In genomic region chr7:151027728-151028130, GRCh38 we compare ENCODE assay signal across 9 cellular contexts. TPM values are rescaled to one million over a fixed set of nuclear protein-coding genes. Genes with fewer than 3 reads are reported as not detected.
DNase-seq lines count a peak whose midpoint lies in the region; ATAC-seq and TF ChIP-seq lines count a peak whose summit lies in the region.
"Not testable (repeated sequence)": the region's sequence is repeated elsewhere in the genome, so short reads cannot be mapped to it uniquely, and the experiment has no call there.
"Had no signal": no experiment of that assay in that cellular context is flagged by ENCODE, and none has a peak within 500 bp of the region (broad histone marks: within the 10 kb centered on the region; RNA-seq: fewer than 3 reads in every experiment).

No MANE protein-coding gene starts in this region.

- H3K27ac ChIP-seq in 22Rv1 (peak overlapping the region; percentile 77), HL-60 (replicated peaks) (peak overlapping the region; percentile 70), VCaP (peak overlapping the region; percentile 80)

- peak; percentile 1 for ATAC-seq in GM19043 (IDR thresholded peaks at IDR 0.05; ENCODE audit: low read depth, unreplicated experiment)

- not testable (repeated sequence) for H3K27me3 ChIP-seq in HL-60 (ENCODE audit: insufficient read depth, poor library complexity, severe bottlenecking)
- peaks cover 14% of the 10 kb centered on the region for H3K27me3 ChIP-seq in skeletal muscle satellite cell (ENCODE audit: control insufficient read depth, insufficient read depth, low read length)

- H3K27ac Mint-ChIP-seq in brain (peak overlapping the region; percentile 96 to 99 (median 98)), mesothelial cell of epicardium (peak overlapping the region; percentile 97)

- H3K4me2 ChIP-seq in skeletal muscle satellite cell (ENCODE audit: low read length) = peak overlapping the region; percentile 94

- TF ChIP-seq CTCF in 22Rv1 (IDR thresholded peaks at IDR 0.05); HL-60 (IDR thresholded peaks at IDR 0.05; ENCODE audit: insufficient read depth, low read length); VCaP (conservative IDR thresholded peaks at IDR 0.05); brain (conservative IDR thresholded peaks at IDR 0.05); fibroblast of villous mesenchyme (IDR thresholded peaks at IDR 0.05; ENCODE audit: insufficient read depth, low read depth, low read length); mesothelial cell of epicardium (IDR thresholded peaks at IDR 0.05; ENCODE audit: unreplicated experiment): not testable (repeated sequence)

- H3K4me3 ChIP-seq in HL-60 (replicated peaks; ENCODE audit: insufficient read depth, low read length) (peak overlapping the region; percentile 71), fibroblast of villous mesenchyme (ENCODE audit: low read depth, low read length) (peak overlapping the region; percentile 81), skeletal muscle satellite cell (ENCODE audit: low read length) (peak overlapping the region; percentile 82)

- H3K9ac ChIP-seq in skeletal muscle satellite cell (ENCODE audit: low read depth, low read length) = peak overlapping the region; percentile 62

- DNase-seq in HL-60 (ENCODE audit: low read depth in 1 of 2, low spot score in 1 of 2); fibroblast of villous mesenchyme (ENCODE audit: low read depth); mesothelial cell of epicardium (ENCODE audit: low spot score in 2 of 2, unreplicated experiment in 2 of 2): not testable (repeated sequence)

- not testable (repeated sequence) for H3K36me3 ChIP-seq in skeletal muscle satellite cell (ENCODE audit: insufficient read depth, low read length)

- H3K36me3 Mint-ChIP-seq in brain, mesothelial cell of epicardium: not testable (repeated sequence)

- H3K4me1 Mint-ChIP-seq in brain (peaks cover 38% of the 10 kb centered on the region), mesothelial cell of epicardium (peaks cover 32% of the 10 kb centered on the region)

- H3K4me3 Mint-ChIP-seq in brain (peak overlapping the region; percentile 92 to 97 (median 95)), mesothelial cell of epicardium (peak overlapping the region; percentile 91)

- H3K27me3 Mint-ChIP-seq in brain = peaks cover 35% of the 10 kb centered on the region
- not testable (repeated sequence) for H3K27me3 Mint-ChIP-seq in mesothelial cell of epicardium (ENCODE audit: low read depth)

- not testable (repeated sequence) for H3K4me1 ChIP-seq in skeletal muscle satellite cell (ENCODE audit: control insufficient read depth, insufficient read depth, low read length)

- not testable (repeated sequence) for H3K9me3 ChIP-seq in skeletal muscle satellite cell (replicated peaks; ENCODE audit: low read length)

- not testable (repeated sequence) for H3K9me3 Mint-ChIP-seq in brain, mesothelial cell of epicardium

RNA-seq across cellular contexts. Expression of gene ABCB8, which starts 0.5 kb away (rescaled TPM):
- polyA plus RNA-seq in brain (ENCODE audit: insufficient read depth, low read depth, low replicate concordance) = 29.9 TPM
- total RNA-seq in fibroblast of villous mesenchyme (35.4 and 36.4 TPM in 2 replicates), mesothelial cell of epicardium (39.8 to 48.0 TPM (median 40.7 TPM) in 3 replicates)
- 36.9 and 41.8 TPM in 2 replicates for total RNA-seq in skeletal muscle satellite cell (2012; rRNA removed)

RNA-seq across cellular contexts. Expression of gene ATG9B, which starts 3.4 kb away (rescaled TPM):
- polyA plus RNA-seq in brain (ENCODE audit: insufficient read depth, low read depth, low replicate concordance) = 0.24 TPM
- under 0.01 and 0.32 TPM in 2 replicates for total RNA-seq in fibroblast of villous mesenchyme
- 10.6 to 14.0 TPM (median 11.8 TPM) in 3 replicates for total RNA-seq in mesothelial cell of epicardium
- 0.25 and 1.1 TPM in 2 replicates for total RNA-seq in skeletal muscle satellite cell (2012; rRNA removed)
- total RNA-seq: HT1080 had no signal

RNA-seq across cellular contexts. Expression of gene ASIC3, which starts 20.6 kb away (rescaled TPM):
- polyA plus RNA-seq in brain (ENCODE audit: insufficient read depth, low read depth, low replicate concordance) = 2.0 TPM
- total RNA-seq in fibroblast of villous mesenchyme (under 0.01 and 0.32 TPM in 2 replicates), mesothelial cell of epicardium (6.1 to 7.9 TPM (median 7.2 TPM) in 3 replicates)
- total RNA-seq in skeletal muscle satellite cell (2012; rRNA removed) = 0.22 TPM in 1 of 2 replicates, not detected in the other

RNA-seq across cellular contexts. Expression of gene CDK5, which starts 30.0 kb away (rescaled TPM):
- polyA plus RNA-seq in brain (ENCODE audit: insufficient read depth, low read depth, low replicate concordance) = 45.3 TPM
- 22.2 and 22.9 TPM in 2 replicates for total RNA-seq in fibroblast of villous mesenchyme
- 17.0 to 17.5 TPM (median 17.4 TPM) in 3 replicates for total RNA-seq in mesothelial cell of epicardium
- 15.7 and 18.1 TPM in 2 replicates for total RNA-seq in skeletal muscle satellite cell (2012; rRNA removed)

RNA-seq across cellular contexts. Expression of gene SLC4A2, which starts 31.7 kb away (rescaled TPM):
- 84.5 TPM for polyA plus RNA-seq in brain (ENCODE audit: insufficient read depth, low read depth, low replicate concordance)
- total RNA-seq in fibroblast of villous mesenchyme (85.5 and 102 TPM in 2 replicates), mesothelial cell of epicardium (236 to 249 TPM (median 243 TPM) in 3 replicates)
- 54.8 and 77.8 TPM in 2 replicates for total RNA-seq in skeletal muscle satellite cell (2012; rRNA removed)
